8 cellular contexts compared by ENCODE assay signal in the genomic region with DNA sequence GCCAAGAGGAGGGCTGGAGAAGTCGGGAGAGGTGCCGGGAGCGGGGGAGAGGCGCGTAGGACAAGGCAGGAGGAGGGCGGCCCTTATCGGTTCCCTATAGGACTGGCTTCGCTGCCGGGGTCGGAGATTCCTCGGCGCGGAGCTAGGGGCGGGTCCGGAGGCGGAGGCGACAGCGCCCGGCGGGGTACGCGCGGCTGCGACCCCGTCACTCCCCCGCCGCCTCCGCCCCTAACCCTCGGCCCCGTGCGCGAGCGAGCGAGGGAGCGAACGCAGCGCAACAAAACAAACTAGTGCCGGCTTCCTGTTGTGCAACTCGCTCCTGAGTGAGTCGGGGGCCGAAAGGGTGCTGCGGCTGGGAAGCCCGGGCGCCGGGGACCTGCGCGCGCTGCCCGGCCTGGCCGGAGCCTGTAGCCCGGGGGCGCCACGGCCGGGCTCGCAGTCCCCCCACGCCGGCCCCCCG. TPM values are rescaled to one million over a fixed set of nuclear protein-coding genes. Genes with fewer than 3 reads are reported as not detected.
DNase-seq lines count a peak whose midpoint lies in the region; ATAC-seq and TF ChIP-seq lines count a peak whose summit lies in the region.

No MANE protein-coding gene starts in this region.

- no peaks in the 10 kb centered on the region for H3K27me3 ChIP-seq in GM23248 (replicated peaks; ENCODE audit: insufficient read depth)
- H3K27me3 ChIP-seq in endodermal cell (ENCODE audit: control insufficient read depth, insufficient read depth, low read length, poor library complexity, severe bottlenecking): peaks cover 51% of the 10 kb centered on the region

- no peaks in the 10 kb centered on the region for H4K20me1 ChIP-seq in GM23248 (ENCODE audit: insufficient read depth)

- no peaks in the 10 kb centered on the region for H3K9me3 Mint-ChIP-seq in endodermal cell

- peaks cover 65% of the 10 kb centered on the region for H3K27me3 Mint-ChIP-seq in endodermal cell (ENCODE audit: insufficient read depth)

- peak overlapping the region; percentile 97 for H3K27ac ChIP-seq in GM23248
- no peak overlapping the region for H3K27ac ChIP-seq in endodermal cell (ENCODE audit: low read depth, low read length)

- H3K4me1 ChIP-seq in GM23248 (ENCODE audit: insufficient read depth) (peaks cover 64% of the 10 kb centered on the region), endodermal cell (ENCODE audit: control insufficient read depth, insufficient read depth, low read length) (peaks cover 3% of the 10 kb centered on the region)

- peaks cover 11% of the 10 kb centered on the region for H3K4me1 Mint-ChIP-seq in endodermal cell

- H3K4me3 ChIP-seq in GM23248: peak overlapping the region; percentile 95
- peak overlapping the region; percentile 81 for H3K4me3 ChIP-seq in endodermal cell (ENCODE audit: low read length)

- H3K9ac ChIP-seq in GM23248: peak overlapping the region; percentile 97
- H3K9ac ChIP-seq in endodermal cell (ENCODE audit: extremely low read depth, low read length, poor library complexity, severe bottlenecking): peak overlapping the region; percentile 52

- peaks cover 45% of the 10 kb centered on the region for H3K79me2 ChIP-seq in GM23248 (ENCODE audit: insufficient read depth)

- DNase-seq in GM04504 (ENCODE audit: low read depth) (peak; percentile 51), GM23248 (peak; percentile 81), NCI-H1105 treated with DMSO at 0.1 percent for 48 hours (lab: John Stamatoyannopoulos, UW) (peak; percentile 49), endodermal cell (peak; percentile 93), mesenteric fat pad (ENCODE audit: low spot score) (peak; percentile 91), NCI-H187 treated with DMSO at 0.1 percent for 48 hours (lab: John Stamatoyannopoulos, UW) (no peak)
- DNase-seq in activated CD8-positive, alpha-beta memory T cell treated with anti-CD3 and anti-CD28 coated beads, Interleukin-2, amount 50 U/mL, for 4 hours: peak; percentile 65
- DNase-seq in stimulated activated naive CD8-positive, alpha-beta T cell treated with anti-CD3 and anti-CD28 coated beads, Interleukin-15, Interleukin-2, amounts not matched to agents 100 U/mL and 50 U/mL, for 24 hours: peak; percentile 45

- H3K36me3 ChIP-seq in GM23248 (ENCODE audit: low read depth) (no peaks in the 10 kb centered on the region), endodermal cell (ENCODE audit: control insufficient read depth, insufficient read depth, low read length) (no peaks in the 10 kb centered on the region)

- H3K4me3 Mint-ChIP-seq in endodermal cell: peak overlapping the region; percentile 85

- H3K9me3 ChIP-seq in GM23248 (ENCODE audit: low read depth): no peaks in the 10 kb centered on the region
- H3K9me3 ChIP-seq in endodermal cell (ENCODE audit: control insufficient read depth, low read length): no peaks in the 10 kb centered on the region

- in situ Hi-C loops in GM23248 (cut with MboI): no loop called here

- no peak for TF ChIP-seq CTCF in endodermal cell (conservative IDR thresholded peaks at IDR 0.05)

- peak overlapping the region; percentile 62 for H2AFZ ChIP-seq in GM23248

- peaks cover 63% of the 10 kb centered on the region for H3F3A ChIP-seq in GM23248 (ENCODE audit: insufficient read depth)

- peak overlapping the region; percentile 90 for H3K4me2 ChIP-seq in GM23248 (ENCODE audit: unreplicated experiment)

- no peaks in the 10 kb centered on the region for H3K36me3 Mint-ChIP-seq in endodermal cell (ENCODE audit: low read depth)

- H3K9me2 ChIP-seq in GM23248 (ENCODE audit: insufficient read depth): no peaks in the 10 kb centered on the region

- peak; percentile 15 for ATAC-seq in stimulated activated naive CD8-positive, alpha-beta T cell treated with anti-CD3 and anti-CD28 coated beads, Interleukin-15, Interleukin-2, amounts not matched to agents 100 U/mL and 50 U/mL, for 24 hours

- 2% methylated on average over 15 to 27 of the region's 58 CpGs for WGBS in GM23248 (ENCODE audit: low coverage in 1 of 2, low lambda C conversion rate in 2 of 2, missing lambda C conversion rate in 2 of 2), 2 experiments
- 0 to 1% methylated on average over 29 to 58 of the region's 58 CpGs for WGBS in endodermal cell (ENCODE audit: insufficient coverage in 1 of 2, insufficient read length in 1 of 2), 2 experiments

- peak overlapping the region; percentile 95 for H3K27ac Mint-ChIP-seq in endodermal cell

RNA-seq across cellular contexts. Expression of gene GLIS3, which starts 2.0 kb away (rescaled TPM):
- 19.6 and 23.3 TPM in 2 replicates for total RNA-seq in GM23248 (2014; rRNA removed; shearing (Covaris generic))
- 4.9 and 6.2 TPM in 2 replicates for polyA plus RNA-seq in GM23248 (2016; fragmentation: Nextera tagmentation; extraction: Ambion mirVana)
- total RNA-seq in endodermal cell: 1 to 10 TPM; 1.5 to 1.9 TPM
- 7.0 TPM for polyA plus RNA-seq in endodermal cell (2013, experiment 1 of 2)
- polyA plus RNA-seq in endodermal cell (2013, experiment 2 of 2): 6.8 TPM
- 19.6 TPM for total RNA-seq in mesenteric fat pad
